ENCODE assay signal across 10 cellular contexts in the genomic region with DNA sequence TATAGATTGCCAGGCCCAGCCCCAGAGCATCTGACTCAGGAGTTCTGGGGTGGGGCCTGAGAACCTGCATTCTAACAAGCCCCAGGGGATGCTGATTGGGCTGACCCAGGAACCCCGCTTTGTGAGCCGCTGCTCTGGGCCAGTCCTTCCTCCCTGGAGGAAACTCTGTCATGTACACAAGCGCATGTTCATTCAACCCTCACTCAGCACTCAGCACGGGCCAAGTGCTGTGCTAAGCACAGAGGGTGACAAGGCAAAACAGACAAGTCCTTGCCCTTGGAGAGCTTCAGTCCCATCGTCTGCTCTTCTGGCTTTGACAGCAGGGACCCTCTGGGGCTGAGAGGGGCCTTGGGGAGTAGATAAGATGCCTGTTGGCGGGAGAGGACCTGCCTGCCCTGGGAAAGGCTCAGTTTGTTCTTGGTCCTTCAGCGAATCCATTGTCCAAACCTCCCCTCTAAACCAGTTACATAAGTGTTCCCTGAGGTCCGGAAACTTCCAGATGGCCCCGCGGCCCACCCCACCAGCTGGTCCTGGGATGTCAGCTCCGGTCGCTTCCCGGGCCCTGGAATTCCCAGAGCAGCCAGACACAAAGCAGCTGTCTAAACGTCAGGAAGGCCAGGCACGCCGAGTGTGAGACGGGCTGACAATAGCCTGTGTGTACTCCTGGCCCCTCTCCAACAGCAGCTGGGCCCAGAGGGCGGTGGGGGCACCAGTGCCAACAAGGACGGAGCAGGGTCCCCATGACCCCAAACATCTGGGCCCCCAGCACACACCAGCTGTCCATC.
DNase-seq lines count a peak whose midpoint lies in the region; ATAC-seq and TF ChIP-seq lines count a peak whose summit lies in the region.
"Had no signal": no experiment of that assay in that cellular context is flagged by ENCODE, and none has a peak within 500 bp of the region (broad histone marks: within the 10 kb centered on the region; RNA-seq: fewer than 3 reads in every experiment).

No MANE protein-coding gene starts in this region.

- DNase-seq in NCI-H524 (lab: John Stamatoyannopoulos, UW): peak; percentile 74 to 88
- DNase-seq in mesenchymal stem cell: peak; percentile 87
- DNase-seq in substantia nigra (lab: John Stamatoyannopoulos, UW): peak in 45 of 49 donors; percentile 13 to 89 (median 56)
- no peak for DNase-seq in kidney glomerular epithelial cell (lab: John Stamatoyannopoulos, UW)
- DNase-seq in kidney tubule cell (ENCODE audit: low spot score): no peak
- no peak for DNase-seq in WTC11 (ENCODE audit: low spot score)
- no peak for DNase-seq in CD8-positive, alpha-beta memory T cell
- DNase-seq: activated B cell treated with CpG ODN at 0.5 μM for 24 hours had no signal

- H3K79me1 ChIP-seq in mesenchymal stem cell (replicated peaks; ENCODE audit: low read length, poor library complexity, severe bottlenecking): no peaks in the 10 kb centered on the region

- no peaks in the 10 kb centered on the region for H3K9me3 Mint-ChIP-seq in WTC11
- peaks cover 0 to 1% (median 0%) of the 10 kb centered on the region in 5 donors for H3K9me3 Mint-ChIP-seq in CD8-positive, alpha-beta memory T cell
- H3K9me3 Mint-ChIP-seq: activated B cell treated with CpG ODN at 0.5 μM for 24 hours; stimulated activated naive CD8-positive, alpha-beta T cell treated with anti-CD3 and anti-CD28 coated beads, Interleukin-15, Interleukin-2, amounts not matched to agents 100 ng/mL and 50 ng/mL, for 24 hours had no signal

- no peaks in the 10 kb centered on the region for H3K27me3 ChIP-seq in duodenal mucosa (ENCODE audit: control insufficient read depth in 1 of 2, insufficient read depth in 2 of 2, low read length in 2 of 2)
- H3K27me3 ChIP-seq in mesenchymal stem cell (ENCODE audit: control insufficient read depth in 1 of 2, insufficient read depth in 1 of 2, low read length in 2 of 2): peaks cover 14 to 18% of the 10 kb centered on the region in 2 experiments
- H3K27me3 ChIP-seq in CD8-positive, alpha-beta memory T cell (ENCODE audit: insufficient read depth, low read length, poor library complexity, severe bottlenecking): no peaks in the 10 kb centered on the region

- WGBS in mesenchymal stem cell: 46% methylated on average over 19 of the region's 19 CpGs

- H3K4me1 ChIP-seq in duodenal mucosa (ENCODE audit: control insufficient read depth in 1 of 2, insufficient read depth in 2 of 2, low read length in 2 of 2) (peaks cover 9 to 12% of the 10 kb centered on the region in 2 donors), mesenchymal stem cell (ENCODE audit: control insufficient read depth, insufficient read depth, low read depth, low read length) (peaks cover 7% of the 10 kb centered on the region)
- no peaks in the 10 kb centered on the region for H3K4me1 ChIP-seq in CD8-positive, alpha-beta memory T cell (ENCODE audit: insufficient read depth, low read length)

- H3K27me3 Mint-ChIP-seq in WTC11 (ENCODE audit: low read depth): no peaks in the 10 kb centered on the region
- peaks cover 8 to 26% of the 10 kb centered on the region in 2 donors for H3K27me3 Mint-ChIP-seq in CD8-positive, alpha-beta memory T cell

- H2BK15ac ChIP-seq in mesenchymal stem cell (ENCODE audit: low read depth, poor library complexity, severe bottlenecking): no peak overlapping the region

- peak overlapping the region; percentile 55 for H4K91ac ChIP-seq in mesenchymal stem cell (ENCODE audit: low read length)

- peak overlapping the region; percentile 6 for H3K4me2 ChIP-seq in mesenchymal stem cell (ENCODE audit: low read length, poor library complexity, severe bottlenecking)

- H2BK5ac ChIP-seq in mesenchymal stem cell (ENCODE audit: low read depth, low read length, poor library complexity, severe bottlenecking): no peak overlapping the region

- H2BK120ac ChIP-seq in mesenchymal stem cell (ENCODE audit: low read depth, low read length): peak overlapping the region; percentile 45

- H3K18ac ChIP-seq in mesenchymal stem cell (ENCODE audit: low read depth in 1 of 2, low read length in 2 of 2): peak overlapping the region; percentile 38 to 79

- H3K9ac ChIP-seq in duodenal mucosa (ENCODE audit: low read depth in 1 of 2, low read length in 2 of 2) (no peak overlapping the region), mesenchymal stem cell (ENCODE audit: low read length) (peak overlapping the region; percentile 50)

- no peak overlapping the region for H3K4me3 Mint-ChIP-seq in WTC11
- no peak overlapping the region for H3K4me3 Mint-ChIP-seq in CD8-positive, alpha-beta memory T cell
- H3K4me3 Mint-ChIP-seq: activated B cell treated with CpG ODN at 0.5 μM for 24 hours; stimulated activated naive CD8-positive, alpha-beta T cell treated with anti-CD3 and anti-CD28 coated beads, Interleukin-15, Interleukin-2, amounts not matched to agents 100 ng/mL and 50 ng/mL, for 24 hours had no signal

- H3K9me3 ChIP-seq in duodenal mucosa (ENCODE audit: control insufficient read depth in 1 of 2, low read length in 2 of 2) (no peaks in the 10 kb centered on the region), mesenchymal stem cell (ENCODE audit: control insufficient read depth, low read length) (no peaks in the 10 kb centered on the region)
- no peaks in the 10 kb centered on the region for H3K9me3 ChIP-seq in CD8-positive, alpha-beta memory T cell (ENCODE audit: low read length)

- H3K36me3 ChIP-seq in duodenal mucosa (ENCODE audit: control insufficient read depth in 1 of 2, insufficient read depth in 2 of 2, low read length in 2 of 2): no peaks in the 10 kb centered on the region
- no peaks in the 10 kb centered on the region for H3K36me3 ChIP-seq in mesenchymal stem cell (ENCODE audit: control insufficient read depth in 1 of 2, insufficient read depth in 2 of 2, low read depth in 1 of 2, low read length in 2 of 2)
- no peaks in the 10 kb centered on the region for H3K36me3 ChIP-seq in CD8-positive, alpha-beta memory T cell (ENCODE audit: insufficient read depth, low read length)

- H3K27ac ChIP-seq in duodenal mucosa (ENCODE audit: low read depth, low read length) (peak overlapping the region; percentile 63), mesenchymal stem cell (ENCODE audit: low read length, poor library complexity, severe bottlenecking) (no peak overlapping the region), substantia nigra (ENCODE audit: low read depth, low read length, poor library complexity, severe bottlenecking) (peak overlapping the region; percentile 59)
- no peak overlapping the region for H3K27ac ChIP-seq in CD8-positive, alpha-beta memory T cell (ENCODE audit: low read depth, low read length)

- TF ChIP-seq CTCF in WTC11 (IDR thresholded peaks at IDR 0.05): no peak

- no peak overlapping the region for H2AK5ac ChIP-seq in mesenchymal stem cell (ENCODE audit: low read length, severe bottlenecking)

- H3K23ac ChIP-seq in mesenchymal stem cell (ENCODE audit: low read length in 2 of 2): no peak overlapping the region

- ATAC-seq in WTC11: no peak

- peak overlapping the region; percentile 90 for H4K8ac ChIP-seq in mesenchymal stem cell (ENCODE audit: low read length)

- H2AFZ ChIP-seq in mesenchymal stem cell (ENCODE audit: low read depth, low read length): peak overlapping the region; percentile 36

- H3K4ac ChIP-seq in mesenchymal stem cell (ENCODE audit: low read depth in 1 of 2, low read length in 2 of 2): peak overlapping the region; percentile 27 to 35

- peak overlapping the region in 1 of 2 experiments; percentile 11 for H3K14ac ChIP-seq in mesenchymal stem cell (ENCODE audit: low read length in 2 of 2)

- no peak overlapping the region for H3K4me3 ChIP-seq in duodenal mucosa (ENCODE audit: low read depth in 1 of 2, low read length in 2 of 2)
- no peak overlapping the region for H3K4me3 ChIP-seq in mesenchymal stem cell (ENCODE audit: insufficient read depth in 1 of 2, low read depth in 1 of 2, low read length in 2 of 2)
- H3K4me3 ChIP-seq in CD8-positive, alpha-beta memory T cell (ENCODE audit: low read length): no peak overlapping the region

- peak overlapping the region; percentile 70 to 81 for H2BK12ac ChIP-seq in mesenchymal stem cell (ENCODE audit: low read length in 2 of 2)

- peaks cover 14% of the 10 kb centered on the region for H3K4me1 Mint-ChIP-seq in WTC11
- no peaks in the 10 kb centered on the region for H3K4me1 Mint-ChIP-seq in CD8-positive, alpha-beta memory T cell
- H3K4me1 Mint-ChIP-seq: activated B cell treated with CpG ODN at 0.5 μM for 24 hours had no signal

- H3K27ac Mint-ChIP-seq in WTC11: no peak overlapping the region
- H3K27ac Mint-ChIP-seq in CD8-positive, alpha-beta memory T cell: no peak overlapping the region
- H3K27ac Mint-ChIP-seq: activated B cell treated with CpG ODN at 0.5 μM for 24 hours; stimulated activated naive CD8-positive, alpha-beta T cell treated with anti-CD3 and anti-CD28 coated beads, Interleukin-15, Interleukin-2, amounts not matched to agents 100 ng/mL and 50 ng/mL, for 24 hours had no signal

- no peaks in the 10 kb centered on the region for H3K36me3 Mint-ChIP-seq in WTC11
- no peaks in the 10 kb centered on the region for H3K36me3 Mint-ChIP-seq in CD8-positive, alpha-beta memory T cell

- POLR2A ChIA-PET in WTC11 (lab: Charles Lee): no interaction called here
- POLR2A ChIA-PET in CD8-positive, alpha-beta memory T cell (lab: Charles Lee): no interaction called here

- CTCF ChIA-PET in WTC11 (lab: Charles Lee): interaction anchor here (1.2 kb wide), 1 partner anchor 48 kb away, joined by 3 read pairs; no protein-coding TSS in a partner anchor
- CTCF ChIA-PET in CD8-positive, alpha-beta memory T cell (lab: Charles Lee): interaction anchor here (0.9 kb wide), 1 partner anchor 30 kb away, joined by 4 read pairs; no protein-coding TSS in a partner anchor

TF ChIP-seq in WTC11, 78 proteins besides CTCF, POLR2A, EP300 and RAD21 (continues in another document):
- no peak for TF ChIP-seq TEAD1 (CRISPR knock-in tag; IDR thresholded peaks at IDR 0.05)
- TF ChIP-seq, protein P1, sequence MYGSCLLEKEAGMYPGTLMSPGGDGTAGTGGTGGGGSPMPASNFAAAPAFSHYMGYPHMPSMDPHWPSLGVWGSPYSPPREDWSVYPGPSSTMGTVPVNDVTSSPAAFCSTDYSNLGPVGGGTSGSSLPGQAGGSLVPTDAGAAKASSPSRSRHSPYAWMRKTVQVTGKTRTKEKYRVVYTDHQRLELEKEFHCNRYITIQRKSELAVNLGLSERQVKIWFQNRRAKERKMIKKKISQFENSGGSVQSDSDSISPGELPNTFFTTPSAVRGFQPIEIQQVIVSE (CRISPR knock-in tag; IDR thresholded peaks at IDR 0.05; ENCODE audit: borderline replicate concordance): no peak
- TF ChIP-seq SMAD4 (CRISPR knock-in tag; IDR thresholded peaks at IDR 0.05): no peak
- TF ChIP-seq GTF2I (CRISPR knock-in tag; conservative IDR thresholded peaks at IDR 0.05): no peak
- TF ChIP-seq, protein P2, sequence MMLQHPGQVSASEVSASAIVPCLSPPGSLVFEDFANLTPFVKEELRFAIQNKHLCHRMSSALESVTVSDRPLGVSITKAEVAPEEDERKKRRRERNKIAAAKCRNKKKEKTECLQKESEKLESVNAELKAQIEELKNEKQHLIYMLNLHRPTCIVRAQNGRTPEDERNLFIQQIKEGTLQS (CRISPR knock-in tag; conservative IDR thresholded peaks at IDR 0.05): no peak

Comparison
In these comparisons a context has a peak if more than half of its experiments do, and no peak if none do; other contexts are left out.
1. DNase-seq: peak in NCI-H524 (2 of 2), mesenchymal stem cell (single experiment) and substantia nigra (45 of 49); none in kidney glomerular epithelial cell (single experiment), kidney tubule cell (single experiment), WTC11 (single experiment) and CD8-positive, alpha-beta memory T cell (0 of 5).
2. H3K27ac ChIP-seq: peak in duodenal mucosa (single experiment) and substantia nigra (single experiment); none in mesenchymal stem cell (single experiment) and CD8-positive, alpha-beta memory T cell (single experiment).